Comparison of ENCODE assay signal across 7 cellular contexts in the genomic region with DNA sequence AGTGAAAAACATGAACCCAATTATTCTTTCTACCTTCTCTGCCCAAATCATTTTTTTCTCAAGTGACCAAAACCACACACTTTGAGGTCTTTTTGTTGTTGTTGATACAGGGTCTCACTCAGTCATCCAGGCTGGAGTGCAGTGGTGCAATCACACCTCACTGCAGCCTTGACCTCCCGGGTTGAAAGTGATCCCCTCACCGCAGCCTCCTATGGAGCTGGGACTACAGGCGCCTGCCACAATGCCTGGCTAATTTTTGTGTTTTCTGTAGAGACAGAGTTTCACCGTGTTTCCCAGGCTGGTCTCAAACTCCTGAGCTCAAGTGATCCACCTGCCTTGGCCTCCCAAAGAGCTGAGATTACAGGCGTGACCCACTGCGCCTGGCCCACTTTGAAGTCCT. TPM values are rescaled to one million over a fixed set of nuclear protein-coding genes. Genes with fewer than 3 reads are reported as not detected.
A peak's percentile ranks its signal among the peaks of the same experiment; 100 is the strongest.
DNase-seq lines count a peak whose midpoint lies in the region; TF ChIP-seq lines count a peak whose summit lies in the region.
"Not testable (repeated sequence)": the region's sequence is repeated elsewhere in the genome, so short reads cannot be mapped to it uniquely, and the experiment has no call there.

No MANE protein-coding gene starts in this region.

- H3K9me3 ChIP-seq in GM23248 (ENCODE audit: low read depth); Loucy (ENCODE audit: insufficient read depth, low read depth, low read length): not testable (repeated sequence)

- peaks cover 22% of the 10 kb centered on the region; the same call in 1 of the 2 replicates for H3F3A ChIP-seq in GM23248 (ENCODE audit: insufficient read depth)
- H3F3A ChIP-seq in Loucy (ENCODE audit: low read depth): not testable (repeated sequence)

- not testable (repeated sequence) for H3K4me3 ChIP-seq in GM23248; Loucy (ENCODE audit: low read length, poor library complexity, severe bottlenecking)

- not testable (repeated sequence) for H3K4me3 Mint-ChIP-seq in MCF 10A (ENCODE audit: unreplicated experiment); mesothelial cell of epicardium; progenitor cell of endocrine pancreas (ENCODE audit: low read depth)

- H3K27me3 ChIP-seq in GM23248 (replicated peaks; ENCODE audit: insufficient read depth); Loucy (ENCODE audit: insufficient read depth, low read length, poor library complexity, severe bottlenecking): not testable (repeated sequence)

- WGBS in GM23248 (ENCODE audit: low coverage in 1 of 2, low lambda C conversion rate in 2 of 2, missing lambda C conversion rate in 2 of 2), 2 experiments: 82 to 87% methylated on average over 6 of the region's 6 CpGs

- not testable (repeated sequence) for DNase-seq in GM23248; MCF 10A (ENCODE audit: unreplicated experiment); mesothelial cell of epicardium (ENCODE audit: low spot score in 2 of 2, unreplicated experiment in 2 of 2); progenitor cell of endocrine pancreas (ENCODE audit: low spot score, unreplicated experiment)
- DNase-seq in activated CD8-positive, alpha-beta memory T cell treated with anti-CD3 and anti-CD28 coated beads for 24 hours: peak; percentile 38
- DNase-seq in iris pigment epithelial cell (ENCODE audit: low read depth): peak; percentile 16

- CTCF ChIA-PET in MCF 10A (lab: Yijun Ruan, JAX): interaction anchor here (1.0 to 1.8 kb wide), 3 partner anchors 11 to 186 kb away, joined by 3 to 6 read pairs (median 5); no protein-coding TSS in a partner anchor

- POLR2A ChIA-PET in MCF 10A (lab: Yijun Ruan, JAX): interaction anchor here (0.9 to 3.9 kb wide), 4 partner anchors 9 to 186 kb away, joined by 3 to 16 read pairs (median 11); a partner anchor contains a TSS

- peak overlapping the region; percentile 0 for H3K4me2 ChIP-seq in GM23248 (ENCODE audit: unreplicated experiment)
- peak overlapping the region; percentile 46 for H3K4me2 ChIP-seq in Loucy (ENCODE audit: low read depth, low read length, poor library complexity, severe bottlenecking)

- H3K27ac Mint-ChIP-seq in MCF 10A (ENCODE audit: low read depth, unreplicated experiment) (peak overlapping the region; percentile 86), mesothelial cell of epicardium (peak overlapping the region; percentile 51), progenitor cell of endocrine pancreas (peak overlapping the region; percentile 40)

- not testable (repeated sequence) for H3K9me3 Mint-ChIP-seq in MCF 10A (ENCODE audit: unreplicated experiment)
- peaks cover 16% of the 10 kb centered on the region for H3K9me3 Mint-ChIP-seq in mesothelial cell of epicardium
- H3K9me3 Mint-ChIP-seq in progenitor cell of endocrine pancreas (ENCODE audit: low read depth): peaks cover 14% of the 10 kb centered on the region

- peaks cover 62% of the 10 kb centered on the region for H3K4me1 Mint-ChIP-seq in MCF 10A (ENCODE audit: insufficient read depth, unreplicated experiment)
- H3K4me1 Mint-ChIP-seq in mesothelial cell of epicardium: peaks cover 38% of the 10 kb centered on the region
- peaks cover 20% of the 10 kb centered on the region for H3K4me1 Mint-ChIP-seq in progenitor cell of endocrine pancreas (ENCODE audit: low read depth)

- intact Hi-C loops in MCF 10A (cut with micrococcal nuclease): not testable (repeated sequence)

- not testable (repeated sequence) for H3K27me3 Mint-ChIP-seq in MCF 10A (ENCODE audit: insufficient read depth, unreplicated experiment); mesothelial cell of epicardium (ENCODE audit: low read depth); progenitor cell of endocrine pancreas

- H3K27ac ChIP-seq in GM23248: peak overlapping the region; percentile 38; the same call in 1 of the 2 replicates

- in situ Hi-C loops in GM23248 (cut with MboI): not testable (repeated sequence)

- not testable (repeated sequence) for H2AFZ ChIP-seq in GM23248; Loucy (ENCODE audit: low read length)

- BruUV-seq in MCF 10A (replicated peaks; lab: Mats Ljungman, UMichigan): not testable (repeated sequence)

- TF ChIP-seq CTCF in Loucy (conservative IDR thresholded peaks at IDR 0.05; ENCODE audit: low read length); MCF 10A (IDR thresholded peaks at IDR 0.05; ENCODE audit: unreplicated experiment); mesothelial cell of epicardium (IDR thresholded peaks at IDR 0.05; ENCODE audit: unreplicated experiment); progenitor cell of endocrine pancreas (IDR thresholded peaks at IDR 0.05; ENCODE audit: unreplicated experiment): not testable (repeated sequence)

- H4K20me1 ChIP-seq in GM23248 (ENCODE audit: insufficient read depth): peaks cover 21% of the 10 kb centered on the region; the same call in 1 of the 2 replicates
- H4K20me1 ChIP-seq in Loucy (ENCODE audit: insufficient read depth, low read length, poor library complexity, severe bottlenecking): peaks cover 25% of the 10 kb centered on the region

- H3K9ac ChIP-seq in GM23248; Loucy (ENCODE audit: low read depth, low read length, poor library complexity, severe bottlenecking): not testable (repeated sequence)

- H3K79me2 ChIP-seq in GM23248 (ENCODE audit: insufficient read depth) (peaks cover 100% of the 10 kb centered on the region), Loucy (ENCODE audit: insufficient read depth, low read length) (peaks cover 11% of the 10 kb centered on the region; the same call in 1 of the 2 replicates)

- peaks cover 93% of the 10 kb centered on the region for H3K36me3 Mint-ChIP-seq in MCF 10A (ENCODE audit: insufficient read depth, unreplicated experiment)
- H3K36me3 Mint-ChIP-seq in mesothelial cell of epicardium: peaks cover 39% of the 10 kb centered on the region
- peaks cover 38% of the 10 kb centered on the region for H3K36me3 Mint-ChIP-seq in progenitor cell of endocrine pancreas (ENCODE audit: insufficient read depth)

- H3K9me2 ChIP-seq in GM23248 (ENCODE audit: insufficient read depth); Loucy (replicated peaks; ENCODE audit: low read depth, low read length): not testable (repeated sequence)

- H3K36me3 ChIP-seq in GM23248 (ENCODE audit: low read depth): peaks cover 15% of the 10 kb centered on the region; the same call in 1 of the 2 replicates
- H3K36me3 ChIP-seq in Loucy (ENCODE audit: insufficient read depth, low read length): not testable (repeated sequence)

- H3K4me1 ChIP-seq in GM23248 (ENCODE audit: insufficient read depth) (peaks cover 34% of the 10 kb centered on the region), Loucy (ENCODE audit: insufficient read depth, low read length, poor library complexity, severe bottlenecking) (peaks cover 26% of the 10 kb centered on the region)

RNA-seq across cellular contexts. Expression of a gene that starts 8.4 kb away (rescaled TPM):
- 393 TPM in 2 replicates for total RNA-seq in GM23248 (2014; rRNA removed; shearing (Covaris generic))
- 194 and 195 TPM in 2 replicates for polyA plus RNA-seq in GM23248 (2016; fragmentation: Nextera tagmentation; extraction: Ambion mirVana)
- total RNA-seq in MCF 10A (2022) (519 and 638 TPM in 2 replicates), mesothelial cell of epicardium (397 to 427 TPM (median 416 TPM) in 3 replicates), progenitor cell of endocrine pancreas (384 and 394 TPM in 2 replicates)
